20 cellular contexts compared by ENCODE assay signal in the genomic region with DNA sequence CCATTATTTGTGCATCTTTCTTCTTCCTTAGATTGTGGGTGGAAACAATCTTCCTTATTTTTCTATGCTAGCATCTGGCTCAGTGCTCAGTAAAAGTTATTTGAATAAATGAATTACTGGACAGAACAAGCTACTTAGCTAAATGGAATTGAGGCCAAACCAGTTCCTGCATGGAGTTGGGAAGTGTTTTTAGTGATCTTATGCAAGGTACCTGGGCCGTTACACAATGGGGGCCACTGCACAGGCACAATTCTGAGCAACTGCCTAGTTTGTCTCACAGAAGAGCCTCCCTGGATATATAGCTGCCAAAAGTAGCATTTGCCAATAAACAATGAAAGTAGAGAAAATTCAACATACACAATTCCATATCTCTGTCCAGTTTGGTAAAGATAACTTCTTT. TPM values are rescaled to one million over a fixed set of nuclear protein-coding genes. Genes with fewer than 3 reads are reported as not detected.
DNase-seq lines count a peak whose midpoint lies in the region; ATAC-seq and TF ChIP-seq lines count a peak whose summit lies in the region.
"Had no signal": no experiment of that assay in that cellular context is flagged by ENCODE, and none has a peak within 500 bp of the region (broad histone marks: within the 10 kb centered on the region; RNA-seq: fewer than 3 reads in every experiment).

No MANE protein-coding gene starts in this region.

- dilution Hi-C loops in mammary epithelial cell (cut with HindIII; ENCODE audit: low sequenced_read_pairs) = no loop called here

- intact Hi-C loops in MCF 10A (cut with micrococcal nuclease) = no loop called here
- intact Hi-C loops in mammary epithelial cell (cut with micrococcal nuclease) = no loop called here

- H3K27ac Mint-ChIP-seq in MCF 10A (ENCODE audit: low read depth, unreplicated experiment) = no peak overlapping the region
- H3K27ac Mint-ChIP-seq in nephron = peak overlapping the region in 2 of 3 experiments; percentile 19 to 81
- no peak overlapping the region for H3K27ac Mint-ChIP-seq in T-cell
- H3K27ac Mint-ChIP-seq: CD4-positive, CD25-positive, alpha-beta regulatory T cell; HFFc6; IgD-negative memory B cell had no signal

- WGBS in mammary epithelial cell (ENCODE audit: low coverage, missing lambda C conversion rate) = 46% methylated on average over 1 of the region's 1 CpG

- no peaks in the 10 kb centered on the region for H3K9me3 ChIP-seq in mammary epithelial cell (replicated peaks; ENCODE audit: insufficient read depth, low read length)
- H3K9me3 ChIP-seq: BE2C had no signal

- H3K79me2 ChIP-seq in mammary epithelial cell (ENCODE audit: insufficient read depth, low read length) = no peaks in the 10 kb centered on the region

- no peak overlapping the region for H3K9ac ChIP-seq in mammary epithelial cell (ENCODE audit: insufficient read depth, low read length)

- DNase-seq in MCF 10A (ENCODE audit: unreplicated experiment) (peak; percentile 7), mammary epithelial cell (no peak), epithelial cell of esophagus (ENCODE audit: low read depth) (peak; percentile 47), T-cell (no peak)
- DNase-seq: ACHN; BE2C; C1 segment of cervical spinal cord; CD4-positive, CD25-positive, alpha-beta regulatory T cell; CD8-positive, alpha-beta memory T cell; COR-L47; DMS 273 treated with DMSO at 0.1 percent for 48 hours; DMS53; DND-41; EL; HFFc6 had no signal

- no peak overlapping the region for H3K27ac ChIP-seq in mammary epithelial cell (ENCODE audit: insufficient read depth, low read depth, low read length)

- H3K27me3 Mint-ChIP-seq in MCF 10A (ENCODE audit: insufficient read depth, unreplicated experiment) (no peaks in the 10 kb centered on the region), nephron (ENCODE audit: low read depth) (peaks cover 4% of the 10 kb centered on the region), T-cell (no peaks in the 10 kb centered on the region)
- H3K27me3 Mint-ChIP-seq: CD8-positive, alpha-beta memory T cell; IgD-negative memory B cell had no signal

- H3K27me3 ChIP-seq in mammary epithelial cell (ENCODE audit: insufficient read depth, low read length) = no peaks in the 10 kb centered on the region
- H3K27me3 ChIP-seq: BE2C had no signal

- no peak overlapping the region for H3K4me3 Mint-ChIP-seq in MCF 10A (ENCODE audit: unreplicated experiment)
- H3K4me3 Mint-ChIP-seq in nephron = no peak overlapping the region
- H3K4me3 Mint-ChIP-seq in T-cell = no peak overlapping the region
- H3K4me3 Mint-ChIP-seq: CD4-positive, CD25-positive, alpha-beta regulatory T cell; CD8-positive, alpha-beta memory T cell; HFFc6; IgD-negative memory B cell had no signal

- BruUV-seq in MCF 10A (replicated peaks; lab: Mats Ljungman, UMichigan) (no TSS peak), mammary epithelial cell (replicated peaks; lab: Mats Ljungman, UMichigan) (no TSS peak)

- H3K4me3 ChIP-seq in mammary epithelial cell (replicated peaks in 1 of 3; ENCODE audit: insufficient read depth in 1 of 3, low read depth in 2 of 3, low read length in 3 of 3) (no peak overlapping the region), epithelial cell of esophagus (ENCODE audit: low read length) (no peak overlapping the region)
- H3K4me3 ChIP-seq: GM12878 had no signal

- TF ChIP-seq CTCF in MCF 10A (IDR thresholded peaks at IDR 0.05; ENCODE audit: unreplicated experiment) (no peak), mammary epithelial cell (conservative IDR thresholded peaks at IDR 0.05 in 1 of 2, IDR thresholded peaks at IDR 0.05 in 1 of 2; ENCODE audit: extremely low read depth in 1 of 2, insufficient read depth in 1 of 2, low read depth in 1 of 2, low read length in 2 of 2) (no peak), epithelial cell of esophagus (IDR thresholded peaks at IDR 0.05; ENCODE audit: insufficient read depth, low read depth, low read length, missing control alignments) (no peak), nephron (IDR thresholded peaks at IDR 0.05; ENCODE audit: unreplicated experiment in 3 of 3) (no peak)

- no peaks in the 10 kb centered on the region for H3K36me3 Mint-ChIP-seq in MCF 10A (ENCODE audit: insufficient read depth, unreplicated experiment)
- no peaks in the 10 kb centered on the region for H3K36me3 Mint-ChIP-seq in nephron (ENCODE audit: low read depth)
- H3K36me3 Mint-ChIP-seq in T-cell = no peaks in the 10 kb centered on the region
- H3K36me3 Mint-ChIP-seq: CD4-positive, CD25-positive, alpha-beta regulatory T cell; CD8-positive, alpha-beta memory T cell; IgD-negative memory B cell had no signal

- POLR2A ChIA-PET in MCF 10A (lab: Yijun Ruan, JAX) (interaction anchor here (0.5 kb wide), 1 partner anchor 513 kb away, joined by 3 read pairs; no protein-coding TSS in a partner anchor), T-cell (lab: Charles Lee) (no interaction called here)

- CTCF ChIA-PET in MCF 10A (lab: Yijun Ruan, JAX) = interaction anchor here (2.0 kb wide), 1 partner anchor 43 kb away, joined by 7 read pairs; no protein-coding TSS in a partner anchor
- CTCF ChIA-PET in mammary epithelial cell (lab: Charles Lee; ENCODE audit: low non-redundant PET) = no interaction called here
- CTCF ChIA-PET in T-cell (lab: Charles Lee) = no interaction called here

- no peak for ATAC-seq in GM19324 (IDR thresholded peaks at IDR 0.05; ENCODE audit: low FRiP score, unreplicated experiment)
- ATAC-seq in T-cell (replicated peaks in 1 of 4) = no peak
- ATAC-seq: GM12878, HCT116 had no signal

- no peaks in the 10 kb centered on the region for H4K20me1 ChIP-seq in mammary epithelial cell (ENCODE audit: insufficient read depth, low read length)

- no peak overlapping the region for H3K4me2 ChIP-seq in mammary epithelial cell (ENCODE audit: insufficient read depth, low read depth, low read length)

- no peaks in the 10 kb centered on the region for H3K36me3 ChIP-seq in mammary epithelial cell (ENCODE audit: insufficient read depth, low read length)
- H3K36me3 ChIP-seq: BE2C had no signal

- no peak overlapping the region for H2AFZ ChIP-seq in mammary epithelial cell (ENCODE audit: low read depth, low read length)

- no peaks in the 10 kb centered on the region for H3K4me1 ChIP-seq in mammary epithelial cell (ENCODE audit: insufficient read depth, low read length)
- H3K4me1 ChIP-seq: BE2C had no signal

- H3K9me3 Mint-ChIP-seq in MCF 10A (ENCODE audit: unreplicated experiment) (no peaks in the 10 kb centered on the region), nephron (no peaks in the 10 kb centered on the region), T-cell (no peaks in the 10 kb centered on the region)
- H3K9me3 Mint-ChIP-seq: CD4-positive, CD25-positive, alpha-beta regulatory T cell; CD8-positive, alpha-beta memory T cell; HFFc6; IgD-negative memory B cell had no signal

- in situ Hi-C loops in mammary epithelial cell (cut with MboI; ENCODE audit: low sequenced_read_pairs in 2 of 2) = no loop called here

- no peaks in the 10 kb centered on the region for H3K4me1 Mint-ChIP-seq in MCF 10A (ENCODE audit: insufficient read depth, unreplicated experiment)
- peaks cover 36% of the 10 kb centered on the region for H3K4me1 Mint-ChIP-seq in nephron
- H3K4me1 Mint-ChIP-seq in T-cell = peaks cover 2 to 7% (median 2%) of the 10 kb centered on the region in 3 donors
- H3K4me1 Mint-ChIP-seq: CD4-positive, CD25-positive, alpha-beta regulatory T cell; CD8-positive, alpha-beta memory T cell; IgD-negative memory B cell had no signal

RNA-seq across cellular contexts. Expression of gene SERBP1, which starts 27.0 kb away (rescaled TPM):
- total RNA-seq in MCF 10A (2022) (233 and 315 TPM in 2 replicates), mammary epithelial cell (100 to 1,000 TPM; 166 to 276 TPM), T-cell (100 to 1,000 TPM; 125 to 157 (median 154) TPM)
- 229 TPM for polyA plus RNA-seq in mammary epithelial cell
- polyA minus RNA-seq in mammary epithelial cell = 119 TPM

Comparison
In these comparisons a context has a peak if more than half of its experiments do, and no peak if none do; other contexts are left out.
1. DNase-seq: peak in MCF 10A (single experiment) and epithelial cell of esophagus (single experiment); none in mammary epithelial cell (single experiment) and T-cell (0 of 34).
2. H3K27ac Mint-ChIP-seq: peak in nephron (2 of 3); none in MCF 10A (single experiment) and T-cell (0 of 2).